9 cellular contexts compared by ENCODE assay signal in the genomic region with DNA sequence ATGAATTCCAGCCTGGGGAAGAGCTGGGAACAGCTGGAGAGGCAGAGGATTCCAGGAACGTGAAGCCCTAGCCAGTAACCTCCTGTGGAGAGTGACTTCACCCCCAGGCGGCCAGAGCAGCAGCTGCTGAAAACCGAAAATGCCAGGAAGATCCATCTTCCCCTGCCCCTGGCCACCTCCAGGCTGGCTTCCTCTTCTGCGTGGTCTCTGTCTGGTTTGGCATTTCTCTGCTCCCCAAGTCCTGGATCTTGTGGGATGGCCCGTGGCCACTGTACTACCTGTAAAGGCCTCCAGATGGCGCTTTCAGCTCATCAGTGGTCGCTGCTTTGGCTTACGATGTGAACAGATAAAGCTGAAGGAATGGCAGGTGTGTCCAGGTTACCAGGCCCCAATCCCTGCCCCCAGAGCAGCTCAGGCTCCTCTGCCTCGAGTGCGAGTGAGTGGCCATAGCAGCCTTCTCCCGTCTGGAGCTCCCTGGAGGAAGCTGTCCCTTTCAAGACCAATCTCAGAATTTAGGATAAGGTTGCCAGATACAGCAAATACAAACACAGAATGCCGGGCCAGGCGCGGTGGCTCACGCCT. TPM values are rescaled to one million over a fixed set of nuclear protein-coding genes. Genes with fewer than 3 reads are reported as not detected.
DNase-seq lines count a peak whose midpoint lies in the region; ATAC-seq lines count a peak whose summit lies in the region.
"Had no signal": no experiment of that assay in that cellular context is flagged by ENCODE, and none has a peak within 500 bp of the region (broad histone marks: within the 10 kb centered on the region; RNA-seq: fewer than 3 reads in every experiment).

No MANE protein-coding gene starts in this region.

- in situ Hi-C loops in Caki2 (cut with HindIII; ENCODE audit: low pct_unique_long_range_greater_than_20kb, low sequenced_read_pairs): no loop called here

- peaks cover 43% of the 10 kb centered on the region for H3K27me3 Mint-ChIP-seq in activated CD8-positive, alpha-beta memory T cell treated with anti-CD3 and anti-CD28 coated beads, Interleukin-2, amount 10 ng/mL, durations not matched to agents 7 days and 5 days

- peak; percentile 92 for ATAC-seq in activated CD8-positive, alpha-beta memory T cell treated with anti-CD3 and anti-CD28 coated beads, Interleukin-2, amount 10 ng/mL, durations not matched to agents 7 days and 5 days
- no peak for ATAC-seq in GM19452 (IDR thresholded peaks at IDR 0.05; ENCODE audit: unreplicated experiment)

- no peak overlapping the region for H3K4me3 Mint-ChIP-seq in activated CD8-positive, alpha-beta memory T cell treated with anti-CD3 and anti-CD28 coated beads, Interleukin-2, amount 10 ng/mL, durations not matched to agents 7 days and 5 days
- H3K4me3 Mint-ChIP-seq: IgD-negative memory B cell had no signal

- no peaks in the 10 kb centered on the region for H3K36me3 Mint-ChIP-seq in activated CD8-positive, alpha-beta memory T cell treated with anti-CD3 and anti-CD28 coated beads, Interleukin-2, amount 10 ng/mL, durations not matched to agents 7 days and 5 days
- H3K36me3 Mint-ChIP-seq: IgD-negative memory B cell had no signal

- CTCF ChIA-PET in activated CD8-positive, alpha-beta memory T cell treated with anti-CD3 and anti-CD28 coated beads, Interleukin-2, amount 10 ng/mL, durations not matched to agents 7 days and 5 days (lab: Charles Lee): interaction anchor here (0.6 to 4.3 kb wide), 59 partner anchors 8 to 460 kb away, joined by 3 to 107 read pairs (median 5); partner anchors contain the start of genes ABHD1, AGBL5, KHK and MAPRE3

- DNase-seq in Caki2 (ENCODE audit: low read depth) (peak; percentile 79), HUDEP-2 (lab: John Stamatoyannopoulos, UW; ENCODE audit: unreplicated experiment in 76 of 76) (peak in 64 of 76 experiments; percentile 8 to 80 (median 60)), NOMO-1 (lab: John Stamatoyannopoulos, UW; ENCODE audit: unreplicated experiment in 2 of 2) (peak; percentile 34 to 46), epidermal melanocyte (ENCODE audit: insufficient read length, low spot score) (peak; percentile 77), middle frontal gyrus (ENCODE audit: extremely low spot score, low spot score) (peak; percentile 72)
- DNase-seq in activated CD8-positive, alpha-beta memory T cell treated with anti-CD3 and anti-CD28 coated beads, Interleukin-2, amount 10 ng/mL, durations not matched to agents 7 days and 5 days: peak; percentile 83
- peak; percentile 51 to 65 for DNase-seq in stimulated activated CD8-positive, alpha-beta memory T cell treated with anti-CD3 and anti-CD28 coated beads, Interleukin-4, amount 100 ng/mL, for 4 hours (ENCODE audit: low read depth in 2 of 2, low spot score in 1 of 2)

- H3K27ac Mint-ChIP-seq in activated CD8-positive, alpha-beta memory T cell treated with anti-CD3 and anti-CD28 coated beads, Interleukin-2, amount 10 ng/mL, durations not matched to agents 7 days and 5 days: no peak overlapping the region
- H3K27ac Mint-ChIP-seq: IgD-negative memory B cell had no signal

- no peaks in the 10 kb centered on the region for H3K4me1 Mint-ChIP-seq in activated CD8-positive, alpha-beta memory T cell treated with anti-CD3 and anti-CD28 coated beads, Interleukin-2, amount 10 ng/mL, durations not matched to agents 7 days and 5 days

- no peaks in the 10 kb centered on the region for H3K9me3 Mint-ChIP-seq in activated CD8-positive, alpha-beta memory T cell treated with anti-CD3 and anti-CD28 coated beads, Interleukin-2, amount 10 ng/mL, durations not matched to agents 7 days and 5 days (ENCODE audit: low read depth)
- H3K9me3 Mint-ChIP-seq: IgD-negative memory B cell had no signal

RNA-seq across cellular contexts. Expression of gene MAPRE3, which starts 8.7 kb away (rescaled TPM):
- total RNA-seq in Caki2 (2014; rRNA removed; shearing (Covaris generic); ENCODE audit: low replicate concordance): 25.9 and 33.5 TPM in 2 replicates
- total RNA-seq in activated CD8-positive, alpha-beta memory T cell treated with anti-CD3 and anti-CD28 coated beads, Interleukin-2, amount 10 ng/mL, durations not matched to agents 7 days and 5 days: 1 to 10 TPM in 1 of 2 experiments, under 1 TPM in 1; 0.91 to 1.3 TPM

Comparison
In these comparisons a context has a peak if more than half of its experiments do, and no peak if none do; other contexts are left out.
1. RNA of gene MAPRE3, which starts 8.7 kb away (total RNA-seq): 25.9 to 33.5 TPM in Caki2; 0.91 to 1.3 TPM in activated CD8-positive, alpha-beta memory T cell treated with anti-CD3 and anti-CD28 coated beads, Interleukin-2, amount 10 ng/mL, durations not matched to agents 7 days and 5 days; every median in the first group is over 10 times any median in the second.
2. Peak in every context shown above with its lines, with median percentiles within 50 percentile points of each other: DNase-seq.